In the genomic region with DNA sequence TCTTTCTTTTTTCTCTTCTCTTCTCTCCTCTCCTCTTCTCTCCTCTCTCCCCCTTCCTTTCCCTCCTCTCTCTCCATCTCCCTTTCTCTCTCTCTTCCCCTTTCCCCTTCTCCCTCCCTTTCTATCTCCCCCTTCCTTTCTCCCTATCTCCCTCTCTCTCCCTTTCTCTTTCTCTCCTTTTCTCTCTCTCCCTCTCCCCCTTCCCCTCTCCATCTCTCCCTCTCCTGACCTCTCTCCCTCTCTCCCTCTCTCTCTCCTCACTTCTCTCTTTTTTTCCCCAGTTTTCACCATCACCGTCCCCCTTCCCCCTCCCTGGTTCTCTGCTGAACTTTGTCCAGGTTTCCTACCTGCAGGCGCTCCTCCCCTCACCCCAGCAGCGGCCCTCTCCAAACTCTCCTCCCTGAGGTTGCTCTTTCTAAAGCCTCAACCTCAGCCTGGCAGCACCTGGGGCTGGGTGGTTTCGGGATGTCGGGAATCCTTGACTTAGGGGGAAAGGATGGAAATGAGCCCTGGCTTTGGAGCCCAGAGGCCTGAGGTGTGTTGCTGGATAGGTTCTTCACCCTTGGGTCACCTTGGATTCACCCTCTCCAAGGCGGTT, we compare ENCODE assay signal across 15 cellular contexts. TPM values are rescaled to one million over a fixed set of nuclear protein-coding genes. Genes with fewer than 3 reads are reported as not detected.
DNase-seq lines count a peak whose midpoint lies in the region; ATAC-seq and TF ChIP-seq lines count a peak whose summit lies in the region.
"Had no signal": no experiment of that assay in that cellular context is flagged by ENCODE, and none has a peak within 500 bp of the region (broad histone marks: within the 10 kb centered on the region; RNA-seq: fewer than 3 reads in every experiment).

No MANE protein-coding gene starts in this region.

- no peak for TF ChIP-seq CTCF in esophagus squamous epithelium (IDR thresholded peaks at IDR 0.05)
- no peak for TF ChIP-seq CTCF in mesothelial cell of epicardium (IDR thresholded peaks at IDR 0.05; ENCODE audit: unreplicated experiment)
- no peak for TF ChIP-seq CTCF in upper lobe of left lung (IDR thresholded peaks at IDR 0.05)

- no peaks in the 10 kb centered on the region for H3K4me1 Mint-ChIP-seq in activated T-cell treated with anti-CD3 and anti-CD28 coated beads, Interleukin-2, amount 50 U/mL, for 72 hours (ENCODE audit: low read depth)
- peaks cover 89% of the 10 kb centered on the region for H3K4me1 Mint-ChIP-seq in mesothelial cell of epicardium
- H3K4me1 Mint-ChIP-seq: activated B cell treated with CpG ODN at 0.5 μM for 24 hours had no signal

- WGBS in esophagus squamous epithelium, 2 donors = 9 to 30% methylated on average over 4 to 5 of the region's 6 CpGs
- WGBS in upper lobe of left lung, 2 donors = 44 to 47% methylated on average over 6 of the region's 6 CpGs

- H3K4me3 ChIP-seq in esophagus squamous epithelium (peak overlapping the region in 3 of 4 donors; percentile 17 to 38 (median 19)), upper lobe of left lung (peak overlapping the region in 3 of 4 donors; percentile 31 to 49 (median 44))

- H3K36me3 Mint-ChIP-seq in activated T-cell treated with anti-CD3 and anti-CD28 coated beads, Interleukin-2, amount 50 U/mL, for 72 hours (ENCODE audit: insufficient read depth in 2 of 2) = peaks cover 5 to 8% of the 10 kb centered on the region in 2 donors
- no peaks in the 10 kb centered on the region for H3K36me3 Mint-ChIP-seq in mesothelial cell of epicardium

- TF ChIP-seq POLR2A in esophagus squamous epithelium (IDR thresholded peaks at IDR 0.05) = no peak
- no peak for TF ChIP-seq POLR2A in upper lobe of left lung (IDR thresholded peaks at IDR 0.05)

- no peak for TF ChIP-seq EP300 in upper lobe of left lung (IDR thresholded peaks at IDR 0.05)

- H3K9me3 ChIP-seq in esophagus squamous epithelium (no peaks in the 10 kb centered on the region), upper lobe of left lung (no peaks in the 10 kb centered on the region)

- no peak overlapping the region for H3K4me3 Mint-ChIP-seq in activated T-cell treated with anti-CD3 and anti-CD28 coated beads, Interleukin-2, amount 50 U/mL, for 72 hours
- peak overlapping the region; percentile 92 for H3K4me3 Mint-ChIP-seq in mesothelial cell of epicardium
- H3K4me3 Mint-ChIP-seq: activated B cell treated with CpG ODN at 0.5 μM for 24 hours had no signal

- H3K27me3 ChIP-seq in esophagus squamous epithelium = peaks cover 27 to 98% (median 47%) of the 10 kb centered on the region in 4 donors
- H3K27me3 ChIP-seq in upper lobe of left lung = peaks cover 0 to 27% (median 10%) of the 10 kb centered on the region in 4 donors

- no peak overlapping the region for H3K27ac ChIP-seq in esophagus squamous epithelium
- no peak overlapping the region for H3K27ac ChIP-seq in upper lobe of left lung
- H3K27ac ChIP-seq: 22Rv1, HL-60 had no signal

- H3K27ac Mint-ChIP-seq in activated T-cell treated with anti-CD3 and anti-CD28 coated beads, Interleukin-2, amount 50 U/mL, for 72 hours = peak overlapping the region; percentile 57
- peak overlapping the region; percentile 100 for H3K27ac Mint-ChIP-seq in mesothelial cell of epicardium
- H3K27ac Mint-ChIP-seq: activated B cell treated with CpG ODN at 0.5 μM for 24 hours had no signal

- H3K4me1 ChIP-seq in esophagus squamous epithelium (peaks cover 0 to 31% (median 4%) of the 10 kb centered on the region in 3 donors), upper lobe of left lung (peaks cover 0 to 5% (median under 1%) of the 10 kb centered on the region in 4 donors)

- intact Hi-C loops in esophagus squamous epithelium (cut with DNase I) = no loop called here

- H3K27me3 Mint-ChIP-seq in activated T-cell treated with anti-CD3 and anti-CD28 coated beads, Interleukin-2, amount 50 U/mL, for 72 hours (ENCODE audit: low read depth) = peaks cover 86% of the 10 kb centered on the region
- H3K27me3 Mint-ChIP-seq in mesothelial cell of epicardium (ENCODE audit: low read depth) = no peaks in the 10 kb centered on the region

- no peaks in the 10 kb centered on the region for H3K9me3 Mint-ChIP-seq in activated T-cell treated with anti-CD3 and anti-CD28 coated beads, Interleukin-2, amount 50 U/mL, for 72 hours
- no peaks in the 10 kb centered on the region for H3K9me3 Mint-ChIP-seq in mesothelial cell of epicardium
- H3K9me3 Mint-ChIP-seq: activated B cell treated with CpG ODN at 0.5 μM for 24 hours had no signal

- DNase-seq in activated T-cell treated with anti-CD3 and anti-CD28 coated beads, Interleukin-2, amount 50 U/mL, for 72 hours = no peak
- no peak for DNase-seq in activated T-cell treated with anti-CD3 and anti-CD28 coated beads, Interleukin-2, amount 50 U/mL, for 48 hours
- DNase-seq in esophagus squamous epithelium (lab: John Stamatoyannopoulos, UW) = no peak
- DNase-seq in mesothelial cell of epicardium (ENCODE audit: low spot score in 2 of 2, unreplicated experiment in 2 of 2) = no peak
- DNase-seq in upper lobe of left lung = no peak
- DNase-seq in germinal center (ENCODE audit: low spot score) = no peak
- DNase-seq: activated B cell treated with CpG ODN at 0.5 μM for 24 hours; amniotic stem cell; effector memory CD4-positive, alpha-beta T cell; MV-4-11; OCI-M1 had no signal

- H3K36me3 ChIP-seq in esophagus squamous epithelium (no peaks in the 10 kb centered on the region), upper lobe of left lung (no peaks in the 10 kb centered on the region)

- ATAC-seq in activated T-cell treated with anti-CD3 and anti-CD28 coated beads, Interleukin-2, amount 50 U/mL, for 72 hours (replicated peaks in 1 of 2) = no peak
- ATAC-seq in upper lobe of left lung (ENCODE audit: low FRiP score in 2 of 2) (no peak), HG03460 (IDR thresholded peaks at IDR 0.05; ENCODE audit: unreplicated experiment) (no peak), GM19035 (IDR thresholded peaks at IDR 0.05; ENCODE audit: unreplicated experiment) (no peak)

RNA-seq across cellular contexts. Expression of a gene that starts 14.7 kb away (rescaled TPM):
- under 1 TPM in 1 of 2 donors, not detected in 1; 0.07 TPM for total RNA-seq in activated T-cell treated with anti-CD3 and anti-CD28 coated beads, Interleukin-2, amount 50 U/mL, for 72 hours
- total RNA-seq in esophagus squamous epithelium (1 to 10 TPM; 2.0 to 2.5 (median 2.4) TPM), mesothelial cell of epicardium (409 to 427 TPM (median 425 TPM) in 3 replicates), upper lobe of left lung (100 to 1,000 TPM in 1 of 6 donors, 10 to 100 TPM in 5; 29.5 to 107 (median 36.2) TPM)
- total RNA-seq: activated B cell treated with CpG ODN at 0.5 μM for 24 hours had no signal

Comparison
In these comparisons a context has a peak if more than half of its experiments do, and no peak if none do; other contexts are left out.
1. RNA of a gene that starts 14.7 kb away (total RNA-seq): 409 to 427 TPM in mesothelial cell of epicardium and 29.5 to 107 TPM in upper lobe of left lung; 2.0 to 2.5 TPM in esophagus squamous epithelium and 0.07 TPM in activated T-cell treated with anti-CD3 and anti-CD28 coated beads, Interleukin-2, amount 50 U/mL, for 72 hours; every median in the first group is over 4 times any median in the second.